ENCODE assay signal across 19 cellular contexts in the genomic region with DNA sequence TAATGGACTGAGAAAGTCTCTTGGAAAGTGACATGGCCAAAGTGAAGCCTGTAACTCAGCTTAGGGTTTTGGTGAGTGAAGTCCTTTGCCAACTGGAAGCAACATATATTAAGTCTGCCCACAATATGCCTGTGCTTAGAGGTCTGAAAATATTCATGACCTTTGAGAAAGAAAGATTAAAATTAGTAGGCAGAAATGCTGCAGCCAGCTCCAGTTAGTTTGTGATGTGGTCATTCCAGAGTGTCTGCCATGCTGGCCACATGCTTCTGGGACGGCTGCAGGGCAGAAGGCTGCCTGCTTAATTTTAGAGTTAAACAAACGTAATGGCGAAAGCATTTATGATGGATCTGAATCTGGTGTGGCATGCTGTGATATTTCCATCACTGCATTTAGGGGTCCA.
"Had no signal": no experiment of that assay in that cellular context is flagged by ENCODE, and none has a peak within 500 bp of the region (broad histone marks: within the 10 kb centered on the region; RNA-seq: fewer than 3 reads in every experiment).

No MANE protein-coding gene starts in this region.

- H3K4me3 ChIP-seq: lung, suprapubic skin had no signal

- H3K27me3 ChIP-seq: foreskin keratinocyte, neutrophil, suprapubic skin had no signal

- H3K36me3 ChIP-seq: neutrophil, suprapubic skin had no signal

- H3K4me1 ChIP-seq: suprapubic skin had no signal

- H3K36me3 Mint-ChIP-seq: activated naive CD4-positive, alpha-beta T cell treated with anti-CD3 and anti-CD28 coated beads, Interleukin-2, amount 50 U/mL, for 24 hours had no signal

- ATAC-seq: activated CD8-positive, alpha-beta T cell treated with anti-CD3 and anti-CD28 coated beads for 36 hours; activated T-cell treated with anti-CD3 and anti-CD28 coated beads, Interleukin-2, amount 50 U/mL, for 4 hours; effector memory CD8-positive, alpha-beta T cell; foreskin keratinocyte; WTC11 had no signal

- H3K4me3 Mint-ChIP-seq: activated CD8-positive, alpha-beta T cell treated with anti-CD3 and anti-CD28 coated beads for 36 hours; activated naive CD4-positive, alpha-beta T cell treated with anti-CD3 and anti-CD28 coated beads, Interleukin-2, amount 50 U/mL, for 24 hours; activated T-cell treated with anti-CD3 and anti-CD28 coated beads, Interleukin-2, amount 50 U/mL, for 4 hours; effector memory CD8-positive, alpha-beta T cell; naive B cell; stimulated activated naive CD8-positive, alpha-beta T cell treated with anti-CD3 and anti-CD28 coated beads, Interleukin-15, Interleukin-2, amounts not matched to agents 100 ng/mL and 50 ng/mL, for 24 hours; WTC11 had no signal

- H3K4me1 Mint-ChIP-seq: activated naive CD4-positive, alpha-beta T cell treated with anti-CD3 and anti-CD28 coated beads, Interleukin-2, amount 50 U/mL, for 24 hours had no signal

- DNase-seq: activated CD4-positive, alpha-beta T cell treated with anti-CD3 and anti-CD28 coated beads for 48 hours; activated CD8-positive, alpha-beta T cell treated with anti-CD3 and anti-CD28 coated beads for 36 hours; activated effector memory CD4-positive, alpha-beta T cell treated with Interleukin-2 at 50 U/mL for 16 hours; activated T-cell treated with anti-CD3 and anti-CD28 coated beads, Interleukin-2, amount 50 U/mL, for 4 hours; dermis blood vessel endothelial cell; effector memory CD8-positive, alpha-beta T cell; foreskin keratinocyte; head of caudate nucleus; left cardiac atrium; midbrain; naive B cell; posterior cingulate gyrus; T-helper 2 cell had no signal

- H3K27ac ChIP-seq: foreskin keratinocyte, neutrophil, suprapubic skin had no signal

- H3K27ac Mint-ChIP-seq: activated CD8-positive, alpha-beta T cell treated with anti-CD3 and anti-CD28 coated beads for 36 hours; activated naive CD4-positive, alpha-beta T cell treated with anti-CD3 and anti-CD28 coated beads, Interleukin-2, amount 50 U/mL, for 24 hours; effector memory CD8-positive, alpha-beta T cell; naive B cell; stimulated activated naive CD8-positive, alpha-beta T cell treated with anti-CD3 and anti-CD28 coated beads, Interleukin-15, Interleukin-2, amounts not matched to agents 100 ng/mL and 50 ng/mL, for 24 hours; WTC11 had no signal

- H3K9me3 ChIP-seq: neutrophil had no signal
